25 cellular contexts compared by ENCODE assay signal in genomic region chr11:14376920-14377319, GRCh38. TPM values are rescaled to one million over a fixed set of nuclear protein-coding genes. Genes with fewer than 3 reads are reported as not detected.
DNase-seq lines count a peak whose midpoint lies in the region; ATAC-seq, FAIRE-seq and TF ChIP-seq lines count a peak whose summit lies in the region.
"Had no signal": no experiment of that assay in that cellular context is flagged by ENCODE, and none has a peak within 500 bp of the region (broad histone marks: within the 10 kb centered on the region; RNA-seq: fewer than 3 reads in every experiment).

No MANE protein-coding gene starts in this region.

- DNase-seq in A172 (ENCODE audit: low spot score), result peak; percentile 45
- peak; percentile 70 for DNase-seq in HT1080 (ENCODE audit: low read depth)
- no peak for DNase-seq in K562 (ENCODE audit: extremely low read depth in 1 of 4, low spot score in 3 of 4)
- peak; percentile 65 for DNase-seq in kidney glomerular epithelial cell (lab: John Stamatoyannopoulos, UW)
- DNase-seq in germinal center (ENCODE audit: low spot score), result no peak
- no peak for DNase-seq in NOMO-1 treated with DMSO at 0.1 percent for 48 hours (lab: John Stamatoyannopoulos, UW; ENCODE audit: unreplicated experiment)
- DNase-seq in SIG-M5 treated with dmso at 0.1 percent for 504 hours (lab: John Stamatoyannopoulos, UW; ENCODE audit: unreplicated experiment), result no peak
- DNase-seq: activated CD4-positive, alpha-beta T cell treated with anti-CD3 and anti-CD28 coated beads, Interleukin-2, amount 10 ng/mL, durations not matched to agents 24 days and 14 days; C1 segment of cervical spinal cord; esophagus squamous epithelium; glutamatergic neuron; left cardiac atrium; naive thymus-derived CD4-positive, alpha-beta T cell; NCI-H2081 treated with DMSO at 0.1 percent for 48 hours; NCI-H446; occipital lobe; retina; SJCRH30; stomach; T-helper 17 cell had no signal

- 0% methylated on average over 2 of the region's 2 CpGs for WGBS in K562 (ENCODE audit: insufficient coverage, low coverage, missing lambda C conversion rate)

- no peak for TF ChIP-seq RAD21 in K562 (CRISPR knock-in tag; conservative IDR thresholded peaks at IDR 0.05 in 1 of 2, IDR thresholded peaks at IDR 0.05 in 1 of 2)

- no peak overlapping the region for H3K9ac ChIP-seq in K562 (ENCODE audit: insufficient read depth in 1 of 2, low read depth in 2 of 2, low read length in 2 of 2)

- in situ Hi-C loops in K562 (cut with MboI), result no loop called here

- no peaks in the 10 kb centered on the region for H3K9me3 ChIP-seq in K562 (replicated peaks; ENCODE audit: control insufficient read depth, insufficient read depth, low read depth, low read length)
- H3K9me3 ChIP-seq: esophagus squamous epithelium, SJCRH30, stomach, tibial nerve had no signal

- H3K79me2 ChIP-seq in K562 (ENCODE audit: control insufficient read depth, insufficient read depth, low read length), result no peaks in the 10 kb centered on the region

- POLR2A ChIA-PET in K562 (lab: Yijun Ruan, JAX), result interaction anchor here (0.9 kb wide), 1 partner anchor 10 kb away, joined by 3 read pairs; no protein-coding TSS in a partner anchor

- no peak for ATAC-seq in K562
- no peak for ATAC-seq in GM18517 (IDR thresholded peaks at IDR 0.05; ENCODE audit: unreplicated experiment)
- ATAC-seq: activated naive CD4-positive, alpha-beta T cell treated with anti-CD3 and anti-CD28 coated beads, Interleukin-2, amount 50 U/mL, for 72 hours; HCT116; left cardiac atrium; naive thymus-derived CD4-positive, alpha-beta T cell; T-helper 17 cell had no signal

- no peak for TF ChIP-seq CTCF in K562 (IDR thresholded peaks at IDR 0.05 in 2 of 3, conservative IDR thresholded peaks at IDR 0.05 in 1 of 3; ENCODE audit: insufficient read depth in 2 of 3, low read depth in 1 of 3, low read length in 3 of 3)

- H3K4me3 ChIP-seq in K562, result no peak overlapping the region
- H3K4me3 ChIP-seq: esophagus squamous epithelium, SJCRH30, stomach, tibial nerve had no signal

- peaks cover 8 to 20% of the 10 kb centered on the region in 2 experiments; a peak in 4 of 5 replicates for H3K27me3 ChIP-seq in K562 (ENCODE audit: control insufficient read depth in 2 of 2, insufficient read depth in 2 of 2, low read length in 2 of 2)
- H3K27me3 ChIP-seq: SJCRH30, tibial nerve had no signal

- CTCF ChIA-PET in K562 (lab: Yijun Ruan, JAX; ENCODE audit: low intra/inter-chr PET ratio), result no interaction called here

- peaks cover 0 to 6% of the 10 kb centered on the region in 2 experiments; a peak in 1 of 5 replicates for H3K4me1 ChIP-seq in K562 (replicated peaks in 1 of 2; ENCODE audit: control insufficient read depth in 2 of 2, insufficient read depth in 2 of 2, low read length in 2 of 2)
- H3K4me1 ChIP-seq: SJCRH30 had no signal

- no peak for TF ChIP-seq POLR2A in K562 (conservative IDR thresholded peaks at IDR 0.05)

- no peak overlapping the region for H2AFZ ChIP-seq in K562 (ENCODE audit: low read depth, low read length)

- TF ChIP-seq EP300 in K562 (IDR thresholded peaks at IDR 0.05; ENCODE audit: low read length), result no peak

- no TSS peak for BruUV-seq in K562 (replicated peaks; lab: Mats Ljungman, UMichigan)

- H3K36me3 ChIP-seq in K562 (ENCODE audit: control insufficient read depth, insufficient read depth, low read length), result no peaks in the 10 kb centered on the region
- H3K36me3 ChIP-seq: esophagus squamous epithelium, SJCRH30, stomach, tibial nerve had no signal

- no peak overlapping the region for H3K4me2 ChIP-seq in K562 (ENCODE audit: insufficient read depth, low read length)

- H4K20me1 ChIP-seq in K562 (replicated peaks; ENCODE audit: control insufficient read depth, insufficient read depth, low read length), result no peaks in the 10 kb centered on the region; the same call in 1 of the 2 replicates

- H3K27ac ChIP-seq in K562 (ENCODE audit: extremely low read depth, low read depth, low read length), result no peak overlapping the region
- H3K27ac ChIP-seq: esophagus squamous epithelium, SJCRH30, stomach, tibial nerve had no signal

- H3K9me1 ChIP-seq in K562 (ENCODE audit: control insufficient read depth, insufficient read depth, low read length), result no peaks in the 10 kb centered on the region

- FAIRE-seq in K562 (lab: Jason Lieb, UNC), result no peak
- FAIRE-seq: astrocyte had no signal

- intact Hi-C loops in K562 (cut with micrococcal nuclease), result no loop called here

TF ChIP-seq in K562, 482 proteins besides CTCF, POLR2A, EP300 and RAD21:
- TF ChIP-seq GMEB1 (CRISPR knock-in tag; IDR thresholded peaks at IDR 0.05) (no peak), FOXP1 (CRISPR knock-in tag; IDR thresholded peaks at IDR 0.05) (no peak), ZNF232 (CRISPR knock-in tag; IDR thresholded peaks at IDR 0.05) (no peak), SETDB1 (IDR thresholded peaks at IDR 0.05; ENCODE audit: low read length) (no peak), ZNF12 (CRISPR knock-in tag; IDR thresholded peaks at IDR 0.05) (peak; percentile 95), TSC22D4 (tag; IDR thresholded peaks at IDR 0.05) (no peak)
TF ChIP-seq in K562: peak in this region for 1.

RNA-seq across cellular contexts. Expression of gene RRAS2, which starts 17.9 kb away (rescaled TPM):
- total RNA-seq in A172 (2014; rRNA removed; shearing (Covaris generic)), result 117 and 138 TPM in 2 replicates
- 80.7 and 93.9 TPM in 2 replicates for total RNA-seq in HT1080 (2014; rRNA removed; shearing (Covaris generic))
- 105 and 114 TPM in 2 replicates for polyA plus RNA-seq in HT1080 (2015; cell fraction: cytosol; rRNA removed)
- 52.5 and 62.1 TPM in 2 replicates for polyA plus RNA-seq in HT1080 (2015; cell fraction: nucleus; rRNA removed)
- 11.3 and 41.3 TPM in 2 replicates for total RNA-seq in K562 (2011; cell fraction: chromatin; rRNA removed; ENCODE audit: low replicate concordance)
- 9.2 and 11.7 TPM in 2 replicates for total RNA-seq in K562 (2011; cell fraction: nucleolus; rRNA removed)
- 22.9 and 46.2 TPM in 2 replicates for total RNA-seq in K562 (2011; cell fraction: nucleoplasm; rRNA removed)
- total RNA-seq in K562 (2014; rRNA removed) (36.0 and 37.6 TPM in 2 replicates), K562 (2014; rRNA removed; fragmentation: Illumina TruSeq; extraction: Trizol) (41.9 and 45.9 TPM in 2 replicates), K562 (2015; rRNA removed; fragmentation: Illumina TruSeq; extraction: Trizol) (29.9 and 30.7 TPM in 2 replicates), K562 (2021) (40.7 and 42.6 TPM in 2 replicates)
- polyA plus RNA-seq in K562 (2011; rRNA removed) (28.3 and 45.6 TPM in 2 replicates), K562 (2014; fragmentation: Illumina TruSeq; extraction: Trizol) (40.2 and 47.5 TPM in 2 replicates), K562 (2014; fragmentation: Nextera tagmentation; extraction: Ambion mirVana) (10 to 100 TPM in 1 of 2 experiments, 1 to 10 TPM in 1; 9.4 to 10.3 TPM), K562 (2014; rRNA removed) (30.3 and 32.5 TPM in 2 replicates)
- polyA plus RNA-seq in K562 (2011; cell fraction: cytosol; rRNA removed), result 11.6 and 15.2 TPM in 2 replicates
- polyA plus RNA-seq in K562 (2011; cell fraction: nucleus; rRNA removed), result 8.0 and 8.8 TPM in 2 replicates
- 23.9 and 29.5 TPM in 2 replicates for polyA plus RNA-seq in K562 (2012)
- 43.4 and 45.5 TPM in 2 replicates for polyA minus RNA-seq in K562 (2011; rRNA and poly(A)+ RNA removed)
- polyA minus RNA-seq in K562 (2011; cell fraction: cytosol; rRNA and poly(A)+ RNA removed), result 16.7 and 22.8 TPM in 2 replicates
- polyA minus RNA-seq in K562 (2011; cell fraction: nucleus; rRNA and poly(A)+ RNA removed), result 13.6 and 13.7 TPM in 2 replicates

Comparison
In these comparisons a context has a peak if more than half of its experiments do, and no peak if none do; other contexts are left out.
1. DNase-seq: peak in A172 (single experiment), HT1080 (single experiment) and kidney glomerular epithelial cell (single experiment); none in K562 (0 of 4), germinal center (single experiment), NOMO-1 treated with DMSO at 0.1 percent for 48 hours (single experiment) and SIG-M5 treated with dmso at 0.1 percent for 504 hours (single experiment).